8 cellular contexts compared by ENCODE assay signal in genomic region chr7:98282727-98283126, GRCh38. TPM values are rescaled to one million over a fixed set of nuclear protein-coding genes. Genes with fewer than 3 reads are reported as not detected.
DNase-seq lines count a peak whose midpoint lies in the region; ATAC-seq, FAIRE-seq and TF ChIP-seq lines count a peak whose summit lies in the region.
"Had no signal": no experiment of that assay in that cellular context is flagged by ENCODE, and none has a peak within 500 bp of the region (broad histone marks: within the 10 kb centered on the region; RNA-seq: fewer than 3 reads in every experiment).

No MANE protein-coding gene starts in this region.

- no peaks in the 10 kb centered on the region for H3K9me3 ChIP-seq in HUES64 (ENCODE audit: insufficient read depth, low read depth, low read length)
- no peaks in the 10 kb centered on the region for H3K9me3 ChIP-seq in subcutaneous abdominal adipose tissue (ENCODE audit: control insufficient read depth in 5 of 5, low read length in 5 of 5)

- ATAC-seq in activated naive CD8-positive, alpha-beta T cell treated with anti-CD3 and anti-CD28 coated beads, Interleukin-2, amount 10 ng/mL, durations not matched to agents 7 days and 5 days (ENCODE audit: low read depth): no peak
- no peak for ATAC-seq in HG03159 (IDR thresholded peaks at IDR 0.05; ENCODE audit: unreplicated experiment)

- H3K27me3 ChIP-seq in HUES64 (ENCODE audit: insufficient read depth, low read length): no peaks in the 10 kb centered on the region
- no peaks in the 10 kb centered on the region for H3K27me3 ChIP-seq in kidney epithelial cell (ENCODE audit: control insufficient read depth, insufficient read depth, low read length)
- no peaks in the 10 kb centered on the region for H3K27me3 ChIP-seq in subcutaneous abdominal adipose tissue (ENCODE audit: control insufficient read depth in 5 of 5, insufficient read depth in 4 of 5, low read length in 5 of 5)

- H3K27ac ChIP-seq in HUES64 (ENCODE audit: low read depth, low read length) (no peak overlapping the region), subcutaneous abdominal adipose tissue (ENCODE audit: low read depth, low read length) (peak overlapping the region; percentile 97)

- H3K9me3 Mint-ChIP-seq in activated naive CD8-positive, alpha-beta T cell treated with anti-CD3 and anti-CD28 coated beads, Interleukin-2, amount 10 ng/mL, durations not matched to agents 7 days and 5 days: no peaks in the 10 kb centered on the region

- H3K4me3 Mint-ChIP-seq in activated naive CD8-positive, alpha-beta T cell treated with anti-CD3 and anti-CD28 coated beads, Interleukin-2, amount 10 ng/mL, durations not matched to agents 7 days and 5 days: peak overlapping the region; percentile 88

- WGBS in HUES64: 61% methylated on average over 16 of the region's 16 CpGs

- H3K36me3 Mint-ChIP-seq in activated naive CD8-positive, alpha-beta T cell treated with anti-CD3 and anti-CD28 coated beads, Interleukin-2, amount 10 ng/mL, durations not matched to agents 7 days and 5 days: no peaks in the 10 kb centered on the region

- peak overlapping the region; percentile 58 for H3K27ac Mint-ChIP-seq in activated naive CD8-positive, alpha-beta T cell treated with anti-CD3 and anti-CD28 coated beads, Interleukin-2, amount 10 ng/mL, durations not matched to agents 7 days and 5 days

- peaks cover 13% of the 10 kb centered on the region for H3K4me1 Mint-ChIP-seq in activated naive CD8-positive, alpha-beta T cell treated with anti-CD3 and anti-CD28 coated beads, Interleukin-2, amount 10 ng/mL, durations not matched to agents 7 days and 5 days

- DNase-seq in activated naive CD8-positive, alpha-beta T cell treated with anti-CD3 and anti-CD28 coated beads, Interleukin-2, amount 10 ng/mL, durations not matched to agents 7 days and 5 days: no peak
- DNase-seq in kidney epithelial cell (ENCODE audit: low read depth): no peak
- DNase-seq in frontal cortex (ENCODE audit: low spot score in 2 of 2): no peak
- DNase-seq in middle frontal gyrus (ENCODE audit: extremely low spot score, low spot score): no peak
- DNase-seq: NCI-H2107 had no signal

- TF ChIP-seq CTCF in kidney epithelial cell (IDR thresholded peaks at IDR 0.05; ENCODE audit: insufficient read depth, low read length, poor library complexity, severe bottlenecking): no peak

- H3K9ac ChIP-seq in HUES64 (ENCODE audit: low read depth, low read length) (peak overlapping the region; percentile 81), subcutaneous abdominal adipose tissue (ENCODE audit: low read length in 5 of 5) (peak overlapping the region; percentile 21 to 97 (median 93))

- FAIRE-seq in frontal cortex (lab: Jason Lieb, UNC): no peak

- peaks cover 24% of the 10 kb centered on the region for H3K4me1 ChIP-seq in HUES64 (ENCODE audit: insufficient read depth, low read length)
- H3K4me1 ChIP-seq in subcutaneous abdominal adipose tissue (ENCODE audit: control insufficient read depth in 5 of 5, insufficient read depth in 5 of 5, low read length in 5 of 5): peaks cover 11 to 65% (median 64%) of the 10 kb centered on the region in 5 donors

- no peaks in the 10 kb centered on the region for H3K27me3 Mint-ChIP-seq in activated naive CD8-positive, alpha-beta T cell treated with anti-CD3 and anti-CD28 coated beads, Interleukin-2, amount 10 ng/mL, durations not matched to agents 7 days and 5 days

- H3K36me3 ChIP-seq in HUES64 (ENCODE audit: insufficient read depth, low read length) (0 out of 2 replicates have a peak, but pooled peaks cover 4% of the 10 kb centered on the region), kidney epithelial cell (ENCODE audit: control insufficient read depth, insufficient read depth, low read length) (peaks cover 1% of the 10 kb centered on the region), subcutaneous abdominal adipose tissue (ENCODE audit: control insufficient read depth in 5 of 5, insufficient read depth in 5 of 5, low read length in 5 of 5) (peaks cover 0 to 2% (median 0%) of the 10 kb centered on the region in 5 donors)

- POLR2A ChIA-PET in activated naive CD8-positive, alpha-beta T cell treated with anti-CD3 and anti-CD28 coated beads, Interleukin-2, amount 10 ng/mL, durations not matched to agents 7 days and 5 days (lab: Charles Lee): interaction anchor here (1.0 kb wide), 1 partner anchor 596 kb away, joined by 3 read pairs; the partner anchor contains the start of gene TRRAP

- peak overlapping the region; percentile 79 for H3K4me3 ChIP-seq in HUES64 (ENCODE audit: low read length)
- H3K4me3 ChIP-seq in kidney epithelial cell (ENCODE audit: low read depth, low read length): peak overlapping the region; percentile 71
- H3K4me3 ChIP-seq in subcutaneous abdominal adipose tissue (ENCODE audit: low read depth in 1 of 5, low read length in 5 of 5): peak overlapping the region; percentile 81 to 87 (median 85)

RNA-seq across cellular contexts. Expression of gene BRI3, which starts 1.2 kb away (rescaled TPM):
- 81.7 TPM for polyA plus RNA-seq in HUES64 (2013, experiment 1 of 2)
- 99.2 TPM for polyA plus RNA-seq in HUES64 (2013, experiment 2 of 2)
- total RNA-seq in activated naive CD8-positive, alpha-beta T cell treated with anti-CD3 and anti-CD28 coated beads, Interleukin-2, amount 10 ng/mL, durations not matched to agents 7 days and 5 days: 10 to 100 TPM; 53.6 to 55.3 TPM
- total RNA-seq in kidney epithelial cell (127 and 129 TPM in 2 replicates), frontal cortex (15.9 TPM)

RNA-seq across cellular contexts. Expression of gene TECPR1, which starts 30.7 kb away (rescaled TPM):
- polyA plus RNA-seq in HUES64 (2013, experiment 1 of 2): 6.6 TPM
- 7.0 TPM for polyA plus RNA-seq in HUES64 (2013, experiment 2 of 2)
- 10 to 100 TPM; 78.9 to 80.2 TPM for total RNA-seq in activated naive CD8-positive, alpha-beta T cell treated with anti-CD3 and anti-CD28 coated beads, Interleukin-2, amount 10 ng/mL, durations not matched to agents 7 days and 5 days
- total RNA-seq in kidney epithelial cell (44.0 and 49.4 TPM in 2 replicates), frontal cortex (25.3 TPM)
